In the genomic region with DNA sequence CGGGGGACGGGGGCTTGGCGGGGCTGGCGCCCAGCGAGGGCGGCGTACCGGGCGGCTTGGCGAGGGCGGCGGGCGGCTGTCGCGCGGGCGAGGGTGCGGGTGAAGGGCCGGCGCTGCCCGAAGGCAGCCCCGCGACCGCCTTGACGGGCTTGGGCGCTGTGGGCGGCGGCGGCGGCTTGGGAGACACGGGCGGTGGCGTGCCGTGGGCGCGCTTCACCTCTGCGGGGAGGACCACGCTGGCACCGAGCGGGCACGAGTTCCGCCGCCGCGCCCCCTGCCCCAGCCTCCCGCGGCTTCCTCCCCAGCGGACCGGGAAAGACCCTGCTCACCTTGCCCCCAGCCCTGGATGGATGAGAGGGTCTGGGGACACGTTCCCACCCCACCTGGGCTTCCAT, we compare ENCODE assay signal across 19 cellular contexts. TPM values are rescaled to one million over a fixed set of nuclear protein-coding genes. Genes with fewer than 3 reads are reported as not detected.
DNase-seq lines count a peak whose midpoint lies in the region; ATAC-seq, FAIRE-seq and TF ChIP-seq lines count a peak whose summit lies in the region.
"Had no signal": no experiment of that assay in that cellular context is flagged by ENCODE, and none has a peak within 500 bp of the region (broad histone marks: within the 10 kb centered on the region; RNA-seq: fewer than 3 reads in every experiment).

No MANE protein-coding gene starts in this region.

- H3K27ac Mint-ChIP-seq in effector memory CD8-positive, alpha-beta T cell, result no peak overlapping the region
- no peak overlapping the region for H3K27ac Mint-ChIP-seq in naive thymus-derived CD8-positive, alpha-beta T cell
- no peak overlapping the region for H3K27ac Mint-ChIP-seq in natural killer cell
- H3K27ac Mint-ChIP-seq: B cell; CD4-positive, alpha-beta T cell; HFFc6 had no signal

- intact Hi-C loops in natural killer cell (cut with micrococcal nuclease), result no loop called here

- CTCF ChIA-PET in RWPE1 (lab: Yijun Ruan, JAX), result no interaction called here

- H3K27me3 Mint-ChIP-seq in effector memory CD8-positive, alpha-beta T cell, result no peaks in the 10 kb centered on the region
- H3K27me3 Mint-ChIP-seq in naive thymus-derived CD8-positive, alpha-beta T cell, result no peaks in the 10 kb centered on the region
- no peaks in the 10 kb centered on the region for H3K27me3 Mint-ChIP-seq in natural killer cell (ENCODE audit: low read depth in 2 of 2)
- H3K27me3 Mint-ChIP-seq: B cell; CD4-positive, alpha-beta T cell had no signal

- H3K9me3 Mint-ChIP-seq in effector memory CD8-positive, alpha-beta T cell, result no peaks in the 10 kb centered on the region
- no peaks in the 10 kb centered on the region for H3K9me3 Mint-ChIP-seq in naive thymus-derived CD8-positive, alpha-beta T cell
- H3K9me3 Mint-ChIP-seq in natural killer cell, result no peaks in the 10 kb centered on the region
- H3K9me3 Mint-ChIP-seq: CD4-positive, alpha-beta T cell; HFFc6 had no signal

- H3K36me3 Mint-ChIP-seq in effector memory CD8-positive, alpha-beta T cell (ENCODE audit: insufficient read depth), result peaks cover 6% of the 10 kb centered on the region
- H3K36me3 Mint-ChIP-seq in naive thymus-derived CD8-positive, alpha-beta T cell, result peaks cover 0 to 13% (median 1%) of the 10 kb centered on the region in 3 donors
- H3K36me3 Mint-ChIP-seq in natural killer cell, result no peaks in the 10 kb centered on the region

- POLR2A ChIA-PET in RWPE1 (lab: Yijun Ruan, JAX; ENCODE audit: low non-redundant PET), result no interaction called here
- POLR2A ChIA-PET in naive thymus-derived CD8-positive, alpha-beta T cell (lab: Charles Lee), result no interaction called here

- FAIRE-seq in RCC 7860 (lab: Jason Lieb, UNC), result no peak
- FAIRE-seq: A204.1, GM12891 had no signal

- peak; percentile 5 for ATAC-seq in effector memory CD8-positive, alpha-beta T cell (replicated peaks)
- ATAC-seq in naive thymus-derived CD8-positive, alpha-beta T cell, result peak; percentile 9 to 20
- no peak for ATAC-seq in natural killer cell

- no peak overlapping the region for H3K4me3 Mint-ChIP-seq in effector memory CD8-positive, alpha-beta T cell
- H3K4me3 Mint-ChIP-seq in naive thymus-derived CD8-positive, alpha-beta T cell, result no peak overlapping the region
- no peak overlapping the region for H3K4me3 Mint-ChIP-seq in natural killer cell
- H3K4me3 Mint-ChIP-seq: B cell; CD4-positive, alpha-beta T cell; HFFc6 had no signal

- TF ChIP-seq CTCF in 22Rv1 (IDR thresholded peaks at IDR 0.05) (no peak), RWPE1 (conservative IDR thresholded peaks at IDR 0.05; ENCODE audit: low read depth) (no peak), natural killer cell (IDR thresholded peaks at IDR 0.05) (no peak)

- DNase-seq in RWPE1 (ENCODE audit: low spot score) (no peak), RCC 7860 (ENCODE audit: low spot score) (no peak), natural killer cell (no peak), EL (no peak), NCI-H446 treated with DMSO at 0.1 percent for 48 hours (lab: John Stamatoyannopoulos, UW) (no peak)
- DNase-seq in effector memory CD8-positive, alpha-beta T cell, result no peak
- no peak for DNase-seq in naive thymus-derived CD8-positive, alpha-beta T cell
- DNase-seq: C1 segment of cervical spinal cord, Calu3, DMS 273 treated with DMSO at 0.1 percent for 48 hours, HCEC 1CT, HFFc6 had no signal

- peak overlapping the region; percentile 73 for H3K27ac ChIP-seq in 22Rv1
- peak overlapping the region; percentile 67 for H3K27ac ChIP-seq in RWPE1
- H3K27ac ChIP-seq: HL-60 had no signal

- peaks cover 5 to 8% of the 10 kb centered on the region in 2 donors for H3K4me1 Mint-ChIP-seq in effector memory CD8-positive, alpha-beta T cell (ENCODE audit: low read depth in 2 of 2)
- H3K4me1 Mint-ChIP-seq in naive thymus-derived CD8-positive, alpha-beta T cell, result peaks cover 0 to 6% (median under 1%) of the 10 kb centered on the region in 4 donors
- peaks cover 0 to 6% of the 10 kb centered on the region in 2 donors for H3K4me1 Mint-ChIP-seq in natural killer cell

RNA-seq across cellular contexts. Expression of a gene that starts 17.3 kb away (rescaled TPM):
- under 1 TPM; 0.08 to 0.13 TPM for total RNA-seq in naive thymus-derived CD8-positive, alpha-beta T cell
- not detected for polyA plus RNA-seq in naive thymus-derived CD8-positive, alpha-beta T cell
- not detected for total RNA-seq in natural killer cell
- total RNA-seq: B cell, Daoy had no signal

RNA-seq across cellular contexts. Expression of a gene that starts 23.5 kb away (rescaled TPM):
- total RNA-seq in naive thymus-derived CD8-positive, alpha-beta T cell, result 10 to 100 TPM; 32.3 to 39.5 TPM
- polyA plus RNA-seq in naive thymus-derived CD8-positive, alpha-beta T cell, result 1 to 10 TPM; 3.5 to 8.8 (median 4.3) TPM
- total RNA-seq in natural killer cell, result 10 to 100 TPM; 29.3 to 39.1 (median 37.3) TPM

RNA-seq across cellular contexts. Expression of a gene that starts 26.1 kb away (rescaled TPM):
- total RNA-seq in naive thymus-derived CD8-positive, alpha-beta T cell, result 10 to 100 TPM; 49.3 to 53.2 TPM
- 10 to 100 TPM; 29.9 to 40.4 (median 30.1) TPM for polyA plus RNA-seq in naive thymus-derived CD8-positive, alpha-beta T cell
- total RNA-seq in natural killer cell, result 10 to 100 TPM; 19.7 to 30.2 (median 27.8) TPM

RNA-seq across cellular contexts. Expression of a gene that starts 30.7 kb away (rescaled TPM):
- total RNA-seq in naive thymus-derived CD8-positive, alpha-beta T cell, result not detected
- polyA plus RNA-seq in naive thymus-derived CD8-positive, alpha-beta T cell, result 1 to 10 TPM in 1 of 3 donors, under 1 TPM in 2; 0.27 to 1.2 (median 0.94) TPM
- total RNA-seq in natural killer cell, result under 1 TPM in 2 of 3 donors, not detected in 1; 0.27 to 0.28 TPM
- total RNA-seq: CD4-positive, alpha-beta T cell had no signal

RNA-seq across cellular contexts. Expression of a gene that starts 31.6 kb away (rescaled TPM):
- 10 to 100 TPM; 26.7 to 27.0 TPM for total RNA-seq in naive thymus-derived CD8-positive, alpha-beta T cell
- under 1 TPM in 2 of 3 donors, not detected in 1; 0.11 to 0.23 TPM for polyA plus RNA-seq in naive thymus-derived CD8-positive, alpha-beta T cell
- total RNA-seq in natural killer cell, result 1 to 10 TPM; 3.2 to 5.2 (median 3.6) TPM

Comparison
In these comparisons a context has a peak if more than half of its experiments do, and no peak if none do; other contexts are left out.
1. ATAC-seq: peak in effector memory CD8-positive, alpha-beta T cell (single experiment) and naive thymus-derived CD8-positive, alpha-beta T cell (2 of 2); none in natural killer cell (0 of 3).